In genomic region chr1:91751281-91751680, GRCh38 we compare ENCODE assay signal across 11 cellular contexts.
DNase-seq lines count a peak whose midpoint lies in the region; ATAC-seq and TF ChIP-seq lines count a peak whose summit lies in the region.
"Had no signal": no experiment of that assay in that cellular context is flagged by ENCODE, and none has a peak within 500 bp of the region (broad histone marks: within the 10 kb centered on the region; RNA-seq: fewer than 3 reads in every experiment).

No MANE protein-coding gene starts in this region.

- peaks cover 75% of the 10 kb centered on the region for H3K4me1 Mint-ChIP-seq in stimulated activated naive CD8-positive, alpha-beta T cell treated with anti-CD3 and anti-CD28 coated beads, Interleukin-15, Interleukin-2, amounts not matched to agents 100 ng/mL and 50 ng/mL, for 24 hours (ENCODE audit: low read depth)
- peaks cover 45% of the 10 kb centered on the region for H3K4me1 Mint-ChIP-seq in stimulated activated naive CD8-positive, alpha-beta T cell treated with anti-CD3 and anti-CD28 coated beads, Interleukin-15, amount 100 ng/mL, for 72 hours
- peaks cover 69 to 74% of the 10 kb centered on the region in 2 donors for H3K4me1 Mint-ChIP-seq in natural killer cell treated with Interleukin-12 subunit alpha and Interleukin-12 subunit beta and Interleukin-15 and Interleukin-18, amount 100 ng/mL, for 72 hours (ENCODE audit: low read depth in 2 of 2)

- intact Hi-C loops in aorta (cut with DNase I) = loop anchor here in 1 of 2 donors (5.0 kb wide), 1 partner anchor 46 kb away; no protein-coding TSS in a partner anchor

- no peak overlapping the region for H3K4me3 Mint-ChIP-seq in stimulated activated naive CD8-positive, alpha-beta T cell treated with anti-CD3 and anti-CD28 coated beads, Interleukin-15, Interleukin-2, amounts not matched to agents 100 ng/mL and 50 ng/mL, for 24 hours
- no peak overlapping the region for H3K4me3 Mint-ChIP-seq in stimulated activated naive CD8-positive, alpha-beta T cell treated with anti-CD3 and anti-CD28 coated beads, Interleukin-15, amount 100 ng/mL, for 72 hours
- H3K4me3 Mint-ChIP-seq in natural killer cell treated with Interleukin-12 subunit alpha and Interleukin-12 subunit beta and Interleukin-15 and Interleukin-18, amount 100 ng/mL, for 72 hours = no peak overlapping the region

- no peak for ATAC-seq in stimulated activated naive CD8-positive, alpha-beta T cell treated with anti-CD3 and anti-CD28 coated beads, Interleukin-15, amount 100 ng/mL, for 72 hours
- ATAC-seq in natural killer cell treated with Interleukin-12 subunit alpha and Interleukin-12 subunit beta and Interleukin-15 and Interleukin-18, amount 100 ng/mL, for 72 hours = no peak
- ATAC-seq in aorta (ENCODE audit: low FRiP score) (peak; percentile 75), HG03175 (IDR thresholded peaks at IDR 0.05; ENCODE audit: unreplicated experiment) (no peak)
- ATAC-seq: activated CD4-positive, CD25-positive, alpha-beta regulatory T cell treated with anti-CD3 and anti-CD28 coated beads, Interleukin-2, amount 50 U/mL, for 24 hours; PC-3 had no signal

- H3K27ac ChIP-seq in aorta (ENCODE audit: low read depth in 1 of 2, low read length in 2 of 2) = peak overlapping the region in 1 of 2 donors; percentile 87

- no peaks in the 10 kb centered on the region for H3K36me3 ChIP-seq in aorta (ENCODE audit: control insufficient read depth in 1 of 2, insufficient read depth in 2 of 2, low read length in 1 of 2)

- no peak for TF ChIP-seq CTCF in foreskin fibroblast (IDR thresholded peaks at IDR 0.05; ENCODE audit: low read depth, low read length)

- H3K27me3 Mint-ChIP-seq in stimulated activated naive CD8-positive, alpha-beta T cell treated with anti-CD3 and anti-CD28 coated beads, Interleukin-15, Interleukin-2, amounts not matched to agents 100 ng/mL and 50 ng/mL, for 24 hours = no peaks in the 10 kb centered on the region
- no peaks in the 10 kb centered on the region for H3K27me3 Mint-ChIP-seq in stimulated activated naive CD8-positive, alpha-beta T cell treated with anti-CD3 and anti-CD28 coated beads, Interleukin-15, amount 100 ng/mL, for 72 hours
- H3K27me3 Mint-ChIP-seq in natural killer cell treated with Interleukin-12 subunit alpha and Interleukin-12 subunit beta and Interleukin-15 and Interleukin-18, amount 100 ng/mL, for 72 hours = no peaks in the 10 kb centered on the region

- peaks cover 0 to 5% of the 10 kb centered on the region in 2 donors for H3K4me1 ChIP-seq in aorta (ENCODE audit: control insufficient read depth in 1 of 2, insufficient read depth in 2 of 2, low read length in 2 of 2)

- 5 to 11% methylated on average over 3 of the region's 3 CpGs for WGBS in aorta, 2 donors

- peaks cover 30% of the 10 kb centered on the region for H3K36me3 Mint-ChIP-seq in stimulated activated naive CD8-positive, alpha-beta T cell treated with anti-CD3 and anti-CD28 coated beads, Interleukin-15, Interleukin-2, amounts not matched to agents 100 ng/mL and 50 ng/mL, for 24 hours (ENCODE audit: low read depth)
- peaks cover 13% of the 10 kb centered on the region for H3K36me3 Mint-ChIP-seq in natural killer cell treated with Interleukin-12 subunit alpha and Interleukin-12 subunit beta and Interleukin-15 and Interleukin-18, amount 100 ng/mL, for 72 hours

- no peak for DNase-seq in stimulated activated naive CD8-positive, alpha-beta T cell treated with anti-CD3 and anti-CD28 coated beads, Interleukin-15, amount 100 ng/mL, for 72 hours
- peak; percentile 71 to 86 for DNase-seq in foreskin fibroblast
- no peak for DNase-seq in natural killer cell treated with Interleukin-12 subunit alpha and Interleukin-12 subunit beta and Interleukin-15 and Interleukin-18, amount 100 ng/mL, for 72 hours (ENCODE audit: low spot score)
- no peak for DNase-seq in aorta
- DNase-seq in cerebellar nuclear complex (lab: John Stamatoyannopoulos, UW) = no peak
- no peak for DNase-seq in NCI-H1417 (lab: John Stamatoyannopoulos, UW)
- DNase-seq: activated naive CD4-positive, alpha-beta T cell; PC-3 had no signal

- no peak overlapping the region for H3K4me3 ChIP-seq in foreskin fibroblast (ENCODE audit: low read depth in 1 of 2, low read length in 2 of 2)
- no peak overlapping the region for H3K4me3 ChIP-seq in aorta (ENCODE audit: low read length in 2 of 2)

- peaks cover 14% of the 10 kb centered on the region for H3K9me3 Mint-ChIP-seq in stimulated activated naive CD8-positive, alpha-beta T cell treated with anti-CD3 and anti-CD28 coated beads, Interleukin-15, Interleukin-2, amounts not matched to agents 100 ng/mL and 50 ng/mL, for 24 hours
- H3K9me3 Mint-ChIP-seq in stimulated activated naive CD8-positive, alpha-beta T cell treated with anti-CD3 and anti-CD28 coated beads, Interleukin-15, amount 100 ng/mL, for 72 hours = peaks cover 12 to 18% of the 10 kb centered on the region in 2 donors
- H3K9me3 Mint-ChIP-seq in natural killer cell treated with Interleukin-12 subunit alpha and Interleukin-12 subunit beta and Interleukin-15 and Interleukin-18, amount 100 ng/mL, for 72 hours = peaks cover 3% of the 10 kb centered on the region

- H3K27me3 ChIP-seq in aorta (ENCODE audit: control insufficient read depth in 1 of 2, insufficient read depth in 2 of 2, low read length in 1 of 2) = no peaks in the 10 kb centered on the region

- no peaks in the 10 kb centered on the region for H3K9me3 ChIP-seq in aorta (ENCODE audit: control insufficient read depth, low read length)

- H3K27ac Mint-ChIP-seq in stimulated activated naive CD8-positive, alpha-beta T cell treated with anti-CD3 and anti-CD28 coated beads, Interleukin-15, Interleukin-2, amounts not matched to agents 100 ng/mL and 50 ng/mL, for 24 hours = peak overlapping the region; percentile 49
- no peak overlapping the region for H3K27ac Mint-ChIP-seq in stimulated activated naive CD8-positive, alpha-beta T cell treated with anti-CD3 and anti-CD28 coated beads, Interleukin-15, amount 100 ng/mL, for 72 hours
- peak overlapping the region; percentile 88 to 94 for H3K27ac Mint-ChIP-seq in natural killer cell treated with Interleukin-12 subunit alpha and Interleukin-12 subunit beta and Interleukin-15 and Interleukin-18, amount 100 ng/mL, for 72 hours

Comparison
In these comparisons a context has a peak if more than half of its experiments do, and no peak if none do; other contexts are left out.
1. H3K27ac Mint-ChIP-seq: peak in stimulated activated naive CD8-positive, alpha-beta T cell treated with anti-CD3 and anti-CD28 coated beads, Interleukin-15, Interleukin-2, amounts not matched to agents 100 ng/mL and 50 ng/mL, for 24 hours (single experiment) and natural killer cell treated with Interleukin-12 subunit alpha and Interleukin-12 subunit beta and Interleukin-15 and Interleukin-18, amount 100 ng/mL, for 72 hours (2 of 2); none in stimulated activated naive CD8-positive, alpha-beta T cell treated with anti-CD3 and anti-CD28 coated beads, Interleukin-15, amount 100 ng/mL, for 72 hours (0 of 2).
2. DNase-seq: peak in foreskin fibroblast (2 of 2); none in stimulated activated naive CD8-positive, alpha-beta T cell treated with anti-CD3 and anti-CD28 coated beads, Interleukin-15, amount 100 ng/mL, for 72 hours (0 of 2), natural killer cell treated with Interleukin-12 subunit alpha and Interleukin-12 subunit beta and Interleukin-15 and Interleukin-18, amount 100 ng/mL, for 72 hours (single experiment), aorta (0 of 2), cerebellar nuclear complex (0 of 2) and NCI-H1417 (0 of 3).